In genomic region chr4:70801265-70801809, GRCh38 we compare ENCODE assay signal across 15 cellular contexts. TPM values are rescaled to one million over a fixed set of nuclear protein-coding genes. Genes with fewer than 3 reads are reported as not detected.
DNase-seq lines count a peak whose midpoint lies in the region; ATAC-seq and TF ChIP-seq lines count a peak whose summit lies in the region.
"Had no signal": no experiment of that assay in that cellular context is flagged by ENCODE, and none has a peak within 500 bp of the region (broad histone marks: within the 10 kb centered on the region; RNA-seq: fewer than 3 reads in every experiment).

No MANE protein-coding gene starts in this region.

- no peak overlapping the region for H3K9ac ChIP-seq in MM.1S (ENCODE audit: low read length)

- H3K4me1 ChIP-seq in MM.1S (ENCODE audit: low read length) = no peaks in the 10 kb centered on the region
- H3K4me1 ChIP-seq: lower lobe of right lung, testis had no signal

- no peak overlapping the region for H2AFZ ChIP-seq in MM.1S (ENCODE audit: low read length)

- no peak overlapping the region for H3K4me3 Mint-ChIP-seq in activated naive CD8-positive, alpha-beta T cell treated with anti-CD3 and anti-CD28 coated beads for 36 hours

- peaks cover 9% of the 10 kb centered on the region for H3K36me3 Mint-ChIP-seq in activated naive CD8-positive, alpha-beta T cell treated with anti-CD3 and anti-CD28 coated beads for 36 hours

- H3F3A ChIP-seq in MM.1S (ENCODE audit: insufficient read depth, low read length) = no peaks in the 10 kb centered on the region

- H3K9me3 Mint-ChIP-seq in activated naive CD8-positive, alpha-beta T cell treated with anti-CD3 and anti-CD28 coated beads for 36 hours = peaks cover under 1% of the 10 kb centered on the region

- no peak overlapping the region for H3K27ac ChIP-seq in MM.1S (ENCODE audit: low read length)
- H3K27ac ChIP-seq: lower lobe of right lung, testis had no signal

- H3K9me3 ChIP-seq in MM.1S (replicated peaks; ENCODE audit: insufficient read depth, low read length) = no peaks in the 10 kb centered on the region
- H3K9me3 ChIP-seq: lower lobe of right lung, testis had no signal

- H3K27ac Mint-ChIP-seq in activated naive CD8-positive, alpha-beta T cell treated with anti-CD3 and anti-CD28 coated beads for 36 hours = peak overlapping the region; percentile 20

- no peaks in the 10 kb centered on the region for H4K20me1 ChIP-seq in MM.1S (ENCODE audit: insufficient read depth, low read length)

- no peaks in the 10 kb centered on the region for H3K79me2 ChIP-seq in MM.1S (ENCODE audit: low read length)

- ATAC-seq in GM19395 (IDR thresholded peaks at IDR 0.05; ENCODE audit: unreplicated experiment) (peak; percentile 93), HG03095 (IDR thresholded peaks at IDR 0.05; ENCODE audit: unreplicated experiment) (peak; percentile 87), HG02970 (IDR thresholded peaks at IDR 0.05; ENCODE audit: low FRiP score, unreplicated experiment) (no peak)
- ATAC-seq: HCT116, lower lobe of right lung, Right ventricle myocardium inferior had no signal

- DNase-seq in GM13977 (ENCODE audit: low spot score) = peak; percentile 19
- no peak for DNase-seq in activated naive CD8-positive, alpha-beta T cell treated with anti-CD3 and anti-CD28 coated beads for 36 hours
- DNase-seq in T-helper 9 cell = no peak
- no peak for DNase-seq in MM.1S
- DNase-seq in kidney glomerular epithelial cell (lab: John Stamatoyannopoulos, UW) = no peak
- DNase-seq: dorsolateral prefrontal cortex; lower lobe of right lung; NCI-H2107; stimulated activated CD4-positive, alpha-beta T cell treated with anti-CD3 and anti-CD28 coated beads, Interleukin-4, amount 100 ng/mL, for 24 hours; testis had no signal

- peaks cover 17% of the 10 kb centered on the region for H3K4me1 Mint-ChIP-seq in activated naive CD8-positive, alpha-beta T cell treated with anti-CD3 and anti-CD28 coated beads for 36 hours

- H3K27me3 ChIP-seq in MM.1S (replicated peaks; ENCODE audit: insufficient read depth, low read length) = no peaks in the 10 kb centered on the region
- H3K27me3 ChIP-seq: dorsolateral prefrontal cortex, testis had no signal

- H3K27me3 Mint-ChIP-seq in activated naive CD8-positive, alpha-beta T cell treated with anti-CD3 and anti-CD28 coated beads for 36 hours = no peaks in the 10 kb centered on the region

- no peak for TF ChIP-seq CTCF in GM13977 (IDR thresholded peaks at IDR 0.05; ENCODE audit: extremely low read depth, insufficient read depth, missing control alignments)
- no peak for TF ChIP-seq CTCF in MM.1S (IDR thresholded peaks at IDR 0.05; ENCODE audit: low read length)

- in situ Hi-C loops in GM13977 (cut with MboI; ENCODE audit: low pct_unique_long_range_greater_than_20kb, low sequenced_read_pairs, unreplicated experiment) = no loop called here

- H3K4me3 ChIP-seq in MM.1S (ENCODE audit: low read length) = no peak overlapping the region
- H3K4me3 ChIP-seq: dorsolateral prefrontal cortex, lower lobe of right lung, testis had no signal

- H3K4me2 ChIP-seq in MM.1S (ENCODE audit: low read depth, low read length) = no peak overlapping the region

- H3K9me2 ChIP-seq in MM.1S (replicated peaks; ENCODE audit: insufficient read depth, low read length) = no peaks in the 10 kb centered on the region

- no peaks in the 10 kb centered on the region for H3K36me3 ChIP-seq in MM.1S (replicated peaks; ENCODE audit: insufficient read depth, low read length)

RNA-seq across cellular contexts. Expression of gene GRSF1, which starts 38.4 kb away (rescaled TPM):
- total RNA-seq in activated naive CD8-positive, alpha-beta T cell treated with anti-CD3 and anti-CD28 coated beads for 36 hours = 100 to 1,000 TPM; 118 to 122 TPM
